1 cellular context compared by ENCODE assay signal in the genomic region with DNA sequence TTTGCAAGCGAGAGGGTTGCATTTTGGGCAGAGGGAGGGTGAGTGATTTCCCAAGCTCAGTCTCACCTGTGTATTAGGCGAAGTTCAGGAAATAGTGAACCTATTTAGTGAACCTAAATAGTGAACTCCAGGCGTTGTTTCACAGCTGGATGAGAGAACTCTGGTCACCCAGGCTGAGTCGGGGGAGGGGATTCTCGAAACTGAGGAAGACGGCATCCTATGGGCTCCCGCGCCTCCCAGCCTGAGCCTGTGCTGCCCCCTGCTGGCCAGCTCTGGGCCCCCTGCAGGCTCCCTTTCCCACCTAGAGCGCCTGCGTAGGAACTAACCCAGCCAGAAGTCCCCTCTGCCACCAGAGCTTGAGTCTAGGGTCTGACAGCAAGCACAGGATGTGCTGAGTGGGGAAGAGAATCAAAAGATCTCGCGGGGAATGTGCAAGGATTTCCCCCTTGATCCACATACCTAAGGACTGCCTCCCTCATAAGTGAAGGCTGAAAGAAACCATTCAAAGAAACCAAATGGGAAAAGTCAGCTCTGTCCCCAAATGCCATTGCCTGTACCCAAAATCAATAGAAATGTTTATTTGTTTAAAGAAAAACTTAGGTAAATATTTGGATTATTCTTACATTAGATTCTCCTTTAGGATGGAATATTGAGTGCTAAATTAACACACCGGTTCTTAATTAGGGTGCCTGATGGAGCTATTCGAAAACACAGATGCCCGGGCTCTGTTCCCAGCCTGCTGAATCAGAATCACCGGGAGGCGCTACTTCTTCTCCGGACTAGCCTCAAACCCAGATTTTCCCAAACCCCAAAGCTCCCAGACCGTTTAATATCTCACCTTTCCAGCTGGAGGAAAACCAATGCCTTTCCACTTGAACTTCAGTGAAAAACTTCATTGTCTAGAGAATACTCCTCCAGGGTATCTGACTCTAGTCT.
A peak's percentile ranks its signal among the peaks of the same experiment; 100 is the strongest.
TF ChIP-seq lines count a peak whose summit lies in the region.

No MANE protein-coding gene starts in this region.

TF ChIP-seq in HepG2, 621 proteins besides CTCF, POLR2A, EP300 and RAD21 (continued from another document and continues in another):
- TF ChIP-seq, protein P1, sequence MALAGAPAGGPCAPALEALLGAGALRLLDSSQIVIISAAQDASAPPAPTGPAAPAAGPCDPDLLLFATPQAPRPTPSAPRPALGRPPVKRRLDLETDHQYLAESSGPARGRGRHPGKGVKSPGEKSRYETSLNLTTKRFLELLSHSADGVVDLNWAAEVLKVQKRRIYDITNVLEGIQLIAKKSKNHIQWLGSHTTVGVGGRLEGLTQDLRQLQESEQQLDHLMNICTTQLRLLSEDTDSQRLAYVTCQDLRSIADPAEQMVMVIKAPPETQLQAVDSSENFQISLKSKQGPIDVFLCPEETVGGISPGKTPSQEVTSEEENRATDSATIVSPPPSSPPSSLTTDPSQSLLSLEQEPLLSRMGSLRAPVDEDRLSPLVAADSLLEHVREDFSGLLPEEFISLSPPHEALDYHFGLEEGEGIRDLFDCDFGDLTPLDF (CRISPR knock-in tag; IDR thresholded peaks at IDR 0.05): no peak
- TF ChIP-seq, protein P2, sequence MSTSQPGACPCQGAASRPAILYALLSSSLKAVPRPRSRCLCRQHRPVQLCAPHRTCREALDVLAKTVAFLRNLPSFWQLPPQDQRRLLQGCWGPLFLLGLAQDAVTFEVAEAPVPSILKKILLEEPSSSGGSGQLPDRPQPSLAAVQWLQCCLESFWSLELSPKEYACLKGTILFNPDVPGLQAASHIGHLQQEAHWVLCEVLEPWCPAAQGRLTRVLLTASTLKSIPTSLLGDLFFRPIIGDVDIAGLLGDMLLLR (CRISPR knock-in tag; IDR thresholded peaks at IDR 0.05): no peak
- TF ChIP-seq AHR (CRISPR knock-in tag; IDR thresholded peaks at IDR 0.05): peak; percentile 54; the same call in 1 of the 2 replicates
- TF ChIP-seq ZFP82 (CRISPR knock-in tag; IDR thresholded peaks at IDR 0.05; ENCODE audit: borderline replicate concordance): peak; percentile 44; the same call in 1 of the 2 replicates
- TF ChIP-seq KDM1A (CRISPR knock-in tag; IDR thresholded peaks at IDR 0.05): no peak
- TF ChIP-seq ZNF562 (CRISPR knock-in tag; IDR thresholded peaks at IDR 0.05; ENCODE audit: borderline replicate concordance): no peak
- TF ChIP-seq ATF7-NPFF (CRISPR knock-in tag; IDR thresholded peaks at IDR 0.05; ENCODE audit: low read depth): no peak
- TF ChIP-seq TBP (CRISPR knock-in tag; IDR thresholded peaks at IDR 0.05): peak; percentile 38; the same call in 1 of the 2 replicates
- peak; percentile 40; the same call in 1 of the 2 replicates for TF ChIP-seq ZNF691 (CRISPR knock-in tag; IDR thresholded peaks at IDR 0.05; ENCODE audit: borderline replicate concordance, low read depth)
- TF ChIP-seq KDM3A (CRISPR knock-in tag; IDR thresholded peaks at IDR 0.05; ENCODE audit: low read depth): peak; percentile 83; the same call in 1 of the 2 replicates
- TF ChIP-seq KDM5B (CRISPR knock-in tag; IDR thresholded peaks at IDR 0.05; ENCODE audit: borderline replicate concordance): peak; percentile 82; the same call in 1 of the 2 replicates
- TF ChIP-seq ZNF326 (CRISPR knock-in tag; IDR thresholded peaks at IDR 0.05; ENCODE audit: borderline replicate concordance): no peak
- TF ChIP-seq NONO (IDR thresholded peaks at IDR 0.05): no peak
- TF ChIP-seq NONO (CRISPR knock-in tag; conservative IDR thresholded peaks at IDR 0.05): no peak; the same call in 1 of the 2 replicates
- TF ChIP-seq, protein P3, sequence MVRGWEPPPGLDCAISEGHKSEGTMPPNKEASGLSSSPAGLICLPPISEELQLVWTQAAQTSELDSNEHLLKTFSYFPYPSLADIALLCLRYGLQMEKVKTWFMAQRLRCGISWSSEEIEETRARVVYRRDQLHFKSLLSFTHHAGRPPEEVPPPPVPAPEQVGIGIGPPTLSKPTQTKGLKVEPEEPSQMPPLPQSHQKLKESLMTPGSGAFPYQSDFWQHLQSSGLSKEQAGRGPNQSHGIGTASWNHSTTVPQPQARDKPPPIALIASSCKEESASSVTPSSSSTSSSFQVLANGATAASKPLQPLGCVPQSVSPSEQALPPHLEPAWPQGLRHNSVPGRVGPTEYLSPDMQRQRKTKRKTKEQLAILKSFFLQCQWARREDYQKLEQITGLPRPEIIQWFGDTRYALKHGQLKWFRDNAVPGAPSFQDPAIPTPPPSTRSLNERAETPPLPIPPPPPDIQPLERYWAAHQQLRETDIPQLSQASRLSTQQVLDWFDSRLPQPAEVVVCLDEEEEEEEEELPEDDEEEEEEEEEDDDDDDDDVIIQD (CRISPR knock-in tag; IDR thresholded peaks at IDR 0.05; ENCODE audit: low read depth): peak; percentile 59; the same call in 1 of the 2 replicates
- peak; percentile 56; the same call in 1 of the 2 replicates for TF ChIP-seq ZNF142 (CRISPR knock-in tag; IDR thresholded peaks at IDR 0.05)
- no peak for TF ChIP-seq MAFK (conservative IDR thresholded peaks at IDR 0.05 in 1 of 2, IDR thresholded peaks at IDR 0.05 in 1 of 2; ENCODE audit: low read length in 2 of 2)
- no peak for TF ChIP-seq ZNF782 (CRISPR knock-in tag; IDR thresholded peaks at IDR 0.05; ENCODE audit: borderline replicate concordance)
- no peak for TF ChIP-seq HNRNPK (IDR thresholded peaks at IDR 0.05; ENCODE audit: low read depth, low read length, poor library complexity, severe bottlenecking)
- peak in 1 of 2 experiments; percentile 23; a peak in 1 of 4 replicates for TF ChIP-seq KLF16 (CRISPR knock-in tag; IDR thresholded peaks at IDR 0.05)
- TF ChIP-seq, protein P4, sequence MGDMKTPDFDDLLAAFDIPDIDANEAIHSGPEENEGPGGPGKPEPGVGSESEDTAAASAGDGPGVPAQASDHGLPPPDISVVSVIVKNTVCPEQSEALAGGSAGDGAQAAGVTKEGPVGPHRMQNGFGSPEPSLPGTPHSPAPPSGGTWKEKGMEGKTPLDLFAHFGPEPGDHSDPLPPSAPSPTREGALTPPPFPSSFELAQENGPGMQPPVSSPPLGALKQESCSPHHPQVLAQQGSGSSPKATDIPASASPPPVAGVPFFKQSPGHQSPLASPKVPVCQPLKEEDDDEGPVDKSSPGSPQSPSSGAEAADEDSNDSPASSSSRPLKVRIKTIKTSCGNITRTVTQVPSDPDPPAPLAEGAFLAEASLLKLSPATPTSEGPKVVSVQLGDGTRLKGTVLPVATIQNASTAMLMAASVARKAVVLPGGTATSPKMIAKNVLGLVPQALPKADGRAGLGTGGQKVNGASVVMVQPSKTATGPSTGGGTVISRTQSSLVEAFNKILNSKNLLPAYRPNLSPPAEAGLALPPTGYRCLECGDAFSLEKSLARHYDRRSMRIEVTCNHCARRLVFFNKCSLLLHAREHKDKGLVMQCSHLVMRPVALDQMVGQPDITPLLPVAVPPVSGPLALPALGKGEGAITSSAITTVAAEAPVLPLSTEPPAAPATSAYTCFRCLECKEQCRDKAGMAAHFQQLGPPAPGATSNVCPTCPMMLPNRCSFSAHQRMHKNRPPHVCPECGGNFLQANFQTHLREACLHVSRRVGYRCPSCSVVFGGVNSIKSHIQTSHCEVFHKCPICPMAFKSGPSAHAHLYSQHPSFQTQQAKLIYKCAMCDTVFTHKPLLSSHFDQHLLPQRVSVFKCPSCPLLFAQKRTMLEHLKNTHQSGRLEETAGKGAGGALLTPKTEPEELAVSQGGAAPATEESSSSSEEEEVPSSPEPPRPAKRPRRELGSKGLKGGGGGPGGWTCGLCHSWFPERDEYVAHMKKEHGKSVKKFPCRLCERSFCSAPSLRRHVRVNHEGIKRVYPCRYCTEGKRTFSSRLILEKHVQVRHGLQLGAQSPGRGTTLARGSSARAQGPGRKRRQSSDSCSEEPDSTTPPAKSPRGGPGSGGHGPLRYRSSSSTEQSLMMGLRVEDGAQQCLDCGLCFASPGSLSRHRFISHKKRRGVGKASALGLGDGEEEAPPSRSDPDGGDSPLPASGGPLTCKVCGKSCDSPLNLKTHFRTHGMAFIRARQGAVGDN (CRISPR knock-in tag; IDR thresholded peaks at IDR 0.05): peak; percentile 82
- TF ChIP-seq ZNF574 (CRISPR knock-in tag; IDR thresholded peaks at IDR 0.05): peak; percentile 84
- TF ChIP-seq RXRA (CRISPR knock-in tag; IDR thresholded peaks at IDR 0.05): peak; percentile 32; the same call in 1 of the 2 replicates
- peak; percentile 42; the same call in 1 of the 2 replicates for TF ChIP-seq ZFY (CRISPR knock-in tag; IDR thresholded peaks at IDR 0.05)
- no peak for TF ChIP-seq MAX (IDR thresholded peaks at IDR 0.05)
- TF ChIP-seq SMAD3 (CRISPR knock-in tag; IDR thresholded peaks at IDR 0.05): peak; percentile 62; the same call in 1 of the 2 replicates
- TF ChIP-seq TARDBP (CRISPR knock-in tag; IDR thresholded peaks at IDR 0.05): peak; percentile 22; the same call in 1 of the 2 replicates
- TF ChIP-seq ERF (CRISPR knock-in tag; IDR thresholded peaks at IDR 0.05): peak; percentile 63; the same call in 1 of the 2 replicates
- no peak for TF ChIP-seq MEIS1 (CRISPR knock-in tag; IDR thresholded peaks at IDR 0.05; ENCODE audit: borderline replicate concordance)
- TF ChIP-seq BCL3 (CRISPR knock-in tag; IDR thresholded peaks at IDR 0.05): no peak
- TF ChIP-seq TCF7L2 (IDR thresholded peaks at IDR 0.05; ENCODE audit: low read depth, low read length): no peak
- no peak for TF ChIP-seq CCAR2 (optimal IDR thresholded peaks at IDR 0.05; ENCODE audit: low read depth, low read length)
- peak; percentile 31 for TF ChIP-seq ZFP36 (IDR thresholded peaks at IDR 0.05; ENCODE audit: borderline replicate concordance, low read depth, low read length, partially characterized antibody)
- TF ChIP-seq GPN1 (CRISPR knock-in tag; IDR thresholded peaks at IDR 0.05; ENCODE audit: borderline replicate concordance): no peak
- peak; percentile 27; the same call in 1 of the 2 replicates for TF ChIP-seq YEATS2 (CRISPR knock-in tag; IDR thresholded peaks at IDR 0.05; ENCODE audit: borderline replicate concordance)
